Comparison of ENCODE assay signal across 20 cellular contexts in genomic region chr14:58215191-58215914, GRCh38. TPM values are rescaled to one million over a fixed set of nuclear protein-coding genes. Genes with fewer than 3 reads are reported as not detected.
DNase-seq lines count a peak whose midpoint lies in the region; ATAC-seq, FAIRE-seq and TF ChIP-seq lines count a peak whose summit lies in the region.
"Had no signal": no experiment of that assay in that cellular context is flagged by ENCODE, and none has a peak within 500 bp of the region (broad histone marks: within the 10 kb centered on the region; RNA-seq: fewer than 3 reads in every experiment).

No MANE protein-coding gene starts in this region.

- peaks cover 6% of the 10 kb centered on the region for H3K4me1 Mint-ChIP-seq in activated CD4-positive, alpha-beta T cell treated with anti-CD3 and anti-CD28 coated beads for 36 hours
- peaks cover 6% of the 10 kb centered on the region for H3K4me1 Mint-ChIP-seq in activated T-helper 1 cell treated with anti-CD3 and anti-CD28 coated beads, Interleukin-12 subunit alpha, Interleukin-12 subunit beta, Interleukin-2, Interleukin-4 antibody, amounts not matched to agents 30 ng/mL and 10 ng/mL and 1 ng/mL, durations not matched to agents 14 hours and 24 hours and 36 hours (ENCODE audit: low read depth)
- H3K4me1 Mint-ChIP-seq in endothelial cell (ENCODE audit: unreplicated experiment) (no peaks in the 10 kb centered on the region), progenitor cell of endocrine pancreas (ENCODE audit: low read depth) (no peaks in the 10 kb centered on the region)

- intact Hi-C loops in activated CD4-positive, alpha-beta T cell treated with anti-CD3 and anti-CD28 coated beads for 36 hours (cut with DNase I, micrococcal nuclease), result no loop called here
- intact Hi-C loops in activated T-helper 1 cell treated with anti-CD3 and anti-CD28 coated beads, Interleukin-12 subunit alpha, Interleukin-12 subunit beta, Interleukin-2, Interleukin-4 antibody, amounts not matched to agents 30 ng/mL and 10 ng/mL and 1 ng/mL, durations not matched to agents 14 hours and 24 hours and 36 hours (cut with micrococcal nuclease), result loop anchor here (1.0 kb wide), 1 partner anchor 16 kb away; no protein-coding TSS in a partner anchor
- intact Hi-C loops in left ventricle myocardium superior (cut with micrococcal nuclease), result no loop called here

- H3K9me3 Mint-ChIP-seq in activated CD4-positive, alpha-beta T cell treated with anti-CD3 and anti-CD28 coated beads for 36 hours (ENCODE audit: low read depth), result no peaks in the 10 kb centered on the region
- H3K9me3 Mint-ChIP-seq in activated T-helper 1 cell treated with anti-CD3 and anti-CD28 coated beads, Interleukin-12 subunit alpha, Interleukin-12 subunit beta, Interleukin-2, Interleukin-4 antibody, amounts not matched to agents 30 ng/mL and 10 ng/mL and 1 ng/mL, durations not matched to agents 14 hours and 24 hours and 36 hours, result peaks cover 3% of the 10 kb centered on the region
- no peaks in the 10 kb centered on the region for H3K9me3 Mint-ChIP-seq in endothelial cell (ENCODE audit: unreplicated experiment)
- H3K9me3 Mint-ChIP-seq in progenitor cell of endocrine pancreas (ENCODE audit: low read depth), result peaks cover 3% of the 10 kb centered on the region

- ATAC-seq in activated CD4-positive, alpha-beta T cell treated with anti-CD3 and anti-CD28 coated beads for 36 hours, result peak; percentile 69
- ATAC-seq in left ventricle myocardium superior, result no peak
- ATAC-seq: HCT116, Right ventricle myocardium inferior had no signal

- H3K36me3 Mint-ChIP-seq in activated CD4-positive, alpha-beta T cell treated with anti-CD3 and anti-CD28 coated beads for 36 hours (ENCODE audit: low read depth), result peaks cover 23% of the 10 kb centered on the region
- peaks cover 21% of the 10 kb centered on the region for H3K36me3 Mint-ChIP-seq in activated T-helper 1 cell treated with anti-CD3 and anti-CD28 coated beads, Interleukin-12 subunit alpha, Interleukin-12 subunit beta, Interleukin-2, Interleukin-4 antibody, amounts not matched to agents 30 ng/mL and 10 ng/mL and 1 ng/mL, durations not matched to agents 14 hours and 24 hours and 36 hours (ENCODE audit: low read depth)
- H3K36me3 Mint-ChIP-seq in endothelial cell (ENCODE audit: low read depth, unreplicated experiment) (peaks cover 16% of the 10 kb centered on the region), progenitor cell of endocrine pancreas (ENCODE audit: insufficient read depth) (peaks cover 19% of the 10 kb centered on the region)

- no peak for DNase-seq in activated CD4-positive, alpha-beta T cell treated with anti-CD3 and anti-CD28 coated beads for 36 hours
- DNase-seq in activated CD4-positive, alpha-beta T cell treated with anti-CD3 and anti-CD28 coated beads for 48 hours, result no peak
- DNase-seq in HTR-8/SVneo (ENCODE audit: insufficient read length, low spot score) (no peak), endothelial cell (ENCODE audit: low spot score) (no peak), DMS 273 (lab: John Stamatoyannopoulos, UW; ENCODE audit: unreplicated experiment) (no peak), left ventricle myocardium superior (no peak), progenitor cell of endocrine pancreas (ENCODE audit: low spot score, unreplicated experiment) (no peak)
- DNase-seq in activated T-helper 1 cell treated with anti-CD3 and anti-CD28 coated beads, Interleukin-12 subunit alpha, Interleukin-12 subunit beta, Interleukin-2, Interleukin-4 antibody, amounts not matched to agents 30 ng/mL and 10 ng/mL and 1 ng/mL, durations not matched to agents 14 hours and 24 hours and 36 hours (ENCODE audit: low spot score), result no peak
- DNase-seq: AML-193, DMS79, GOT3, NCI-H1092 treated with DMSO at 0.1 percent for 48 hours, NCI-H146, NCI-H2029 treated with DMSO at 0.1 percent for 48 hours, NCI-H2171 had no signal

- POLR2A ChIA-PET in activated CD4-positive, alpha-beta T cell treated with anti-CD3 and anti-CD28 coated beads for 36 hours (lab: Charles Lee), result no interaction called here

- peak; percentile 84 for FAIRE-seq in HTR-8/SVneo (lab: Jason Lieb, UNC)
- FAIRE-seq: D721Med, GM12892, RCC 7860 had no signal

- H3K27me3 Mint-ChIP-seq in activated CD4-positive, alpha-beta T cell treated with anti-CD3 and anti-CD28 coated beads for 36 hours, result no peaks in the 10 kb centered on the region
- no peaks in the 10 kb centered on the region for H3K27me3 Mint-ChIP-seq in activated T-helper 1 cell treated with anti-CD3 and anti-CD28 coated beads, Interleukin-12 subunit alpha, Interleukin-12 subunit beta, Interleukin-2, Interleukin-4 antibody, amounts not matched to agents 30 ng/mL and 10 ng/mL and 1 ng/mL, durations not matched to agents 14 hours and 24 hours and 36 hours (ENCODE audit: insufficient read depth)
- H3K27me3 Mint-ChIP-seq in endothelial cell (ENCODE audit: unreplicated experiment) (peaks cover 2% of the 10 kb centered on the region), progenitor cell of endocrine pancreas (no peaks in the 10 kb centered on the region)

- H3K4me3 Mint-ChIP-seq in activated CD4-positive, alpha-beta T cell treated with anti-CD3 and anti-CD28 coated beads for 36 hours, result no peak overlapping the region
- no peak overlapping the region for H3K4me3 Mint-ChIP-seq in activated T-helper 1 cell treated with anti-CD3 and anti-CD28 coated beads, Interleukin-12 subunit alpha, Interleukin-12 subunit beta, Interleukin-2, Interleukin-4 antibody, amounts not matched to agents 30 ng/mL and 10 ng/mL and 1 ng/mL, durations not matched to agents 14 hours and 24 hours and 36 hours
- H3K4me3 Mint-ChIP-seq in endothelial cell (ENCODE audit: unreplicated experiment) (peak overlapping the region; percentile 11), progenitor cell of endocrine pancreas (ENCODE audit: low read depth) (no peak overlapping the region)

- CTCF ChIA-PET in activated CD4-positive, alpha-beta T cell treated with anti-CD3 and anti-CD28 coated beads for 36 hours (lab: Charles Lee), result interaction anchor here (1.1 kb wide), 1 partner anchor 18 kb away, joined by 3 read pairs; no protein-coding TSS in a partner anchor

- TF ChIP-seq CTCF in endothelial cell (IDR thresholded peaks at IDR 0.05; ENCODE audit: unreplicated experiment) (no peak), progenitor cell of endocrine pancreas (IDR thresholded peaks at IDR 0.05; ENCODE audit: unreplicated experiment) (no peak)

- peak overlapping the region; percentile 49 for H3K27ac Mint-ChIP-seq in activated CD4-positive, alpha-beta T cell treated with anti-CD3 and anti-CD28 coated beads for 36 hours
- peak overlapping the region; percentile 71 for H3K27ac Mint-ChIP-seq in activated T-helper 1 cell treated with anti-CD3 and anti-CD28 coated beads, Interleukin-12 subunit alpha, Interleukin-12 subunit beta, Interleukin-2, Interleukin-4 antibody, amounts not matched to agents 30 ng/mL and 10 ng/mL and 1 ng/mL, durations not matched to agents 14 hours and 24 hours and 36 hours
- H3K27ac Mint-ChIP-seq in endothelial cell (ENCODE audit: unreplicated experiment), result no peak overlapping the region
- no peak overlapping the region for H3K27ac Mint-ChIP-seq in progenitor cell of endocrine pancreas

RNA-seq across cellular contexts. Expression of gene ACTR10, which starts 15.4 kb away (rescaled TPM):
- 10 to 100 TPM; 31.2 to 32.3 TPM for total RNA-seq in activated CD4-positive, alpha-beta T cell treated with anti-CD3 and anti-CD28 coated beads for 36 hours
- total RNA-seq in activated T-helper 1 cell treated with anti-CD3 and anti-CD28 coated beads, Interleukin-12 subunit alpha, Interleukin-12 subunit beta, Interleukin-2, Interleukin-4 antibody, amounts not matched to agents 30 ng/mL and 10 ng/mL and 1 ng/mL, durations not matched to agents 14 hours and 24 hours and 36 hours, result 38.3 and 40.3 TPM in 2 replicates
- 50.2 TPM for total RNA-seq in endothelial cell (ENCODE audit: unreplicated experiment)
- 77.2 TPM for total RNA-seq in left ventricle myocardium superior
- total RNA-seq in progenitor cell of endocrine pancreas, result 57.5 and 64.1 TPM in 2 replicates

RNA-seq across cellular contexts. Expression of gene PSMA3, which starts 29.3 kb away (rescaled TPM):
- total RNA-seq in activated CD4-positive, alpha-beta T cell treated with anti-CD3 and anti-CD28 coated beads for 36 hours, result 100 to 1,000 TPM; 342 to 425 TPM
- 453 and 500 TPM in 2 replicates for total RNA-seq in activated T-helper 1 cell treated with anti-CD3 and anti-CD28 coated beads, Interleukin-12 subunit alpha, Interleukin-12 subunit beta, Interleukin-2, Interleukin-4 antibody, amounts not matched to agents 30 ng/mL and 10 ng/mL and 1 ng/mL, durations not matched to agents 14 hours and 24 hours and 36 hours
- total RNA-seq in endothelial cell (ENCODE audit: unreplicated experiment) (180 TPM), left ventricle myocardium superior (163 TPM), progenitor cell of endocrine pancreas (197 and 216 TPM in 2 replicates)

Comparison
In these comparisons a context has a peak if more than half of its experiments do, and no peak if none do; other contexts are left out.
1. H3K27ac Mint-ChIP-seq: peak in activated CD4-positive, alpha-beta T cell treated with anti-CD3 and anti-CD28 coated beads for 36 hours (single experiment) and activated T-helper 1 cell treated with anti-CD3 and anti-CD28 coated beads, Interleukin-12 subunit alpha, Interleukin-12 subunit beta, Interleukin-2, Interleukin-4 antibody, amounts not matched to agents 30 ng/mL and 10 ng/mL and 1 ng/mL, durations not matched to agents 14 hours and 24 hours and 36 hours (single experiment); none in endothelial cell (single experiment) and progenitor cell of endocrine pancreas (single experiment).